ENCODE assay signal across 8 cellular contexts in genomic region chr22:19480173-19480568, GRCh38. TPM values are rescaled to one million over a fixed set of nuclear protein-coding genes. Genes with fewer than 3 reads are reported as not detected.
A peak's percentile ranks its signal among the peaks of the same experiment; 100 is the strongest.
DNase-seq lines count a peak whose midpoint lies in the region; TF ChIP-seq lines count a peak whose summit lies in the region.

No MANE protein-coding gene starts in this region.

- intact Hi-C loops in colonic mucosa (cut with DNase I) = no loop called here

- peak overlapping the region; percentile 88 to 99 (median 93) for H3K4me3 Mint-ChIP-seq in CD8-positive, alpha-beta memory T cell
- peak overlapping the region; percentile 94 for H3K4me3 Mint-ChIP-seq in neural crest cell

- no peaks in the 10 kb centered on the region for H3K27me3 ChIP-seq in CD8-positive, alpha-beta memory T cell (ENCODE audit: insufficient read depth, low read length, poor library complexity, severe bottlenecking)
- H3K27me3 ChIP-seq in HUES64 (ENCODE audit: insufficient read depth, low read length) (no peaks in the 10 kb centered on the region), colonic mucosa (no peaks in the 10 kb centered on the region)

- peak overlapping the region; percentile 86 for H3K9ac ChIP-seq in HUES64 (ENCODE audit: low read depth, low read length)
- peak overlapping the region in 1 of 2 donors; percentile 41 for H3K9ac ChIP-seq in colonic mucosa (ENCODE audit: low read depth in 2 of 2, low read length in 2 of 2)

- peak overlapping the region; percentile 85 for H3K4me3 ChIP-seq in CD8-positive, alpha-beta memory T cell (ENCODE audit: low read length)
- H3K4me3 ChIP-seq in HUES64 (ENCODE audit: low read length) (peak overlapping the region; percentile 62), colonic mucosa (peak overlapping the region; percentile 81)

- DNase-seq in CD8-positive, alpha-beta memory T cell = no peak
- DNase-seq in colonic mucosa = no peak
- no peak for DNase-seq in neural crest cell (ENCODE audit: low read depth, low spot score)
- no peak for DNase-seq in SKM-1 (lab: John Stamatoyannopoulos, UW; ENCODE audit: unreplicated experiment)
- no peak for DNase-seq in T1000 (lab: John Stamatoyannopoulos, UW)
- no peak for DNase-seq in NCI-H146 treated with DMSO at 0.1 percent for 48 hours (lab: John Stamatoyannopoulos, UW; ENCODE audit: unreplicated experiment)
- no peak for DNase-seq in CD1c-positive myeloid dendritic cell (ENCODE audit: extremely low spot score)

- no peaks in the 10 kb centered on the region for H3K27me3 Mint-ChIP-seq in CD8-positive, alpha-beta memory T cell
- H3K27me3 Mint-ChIP-seq in neural crest cell (ENCODE audit: low read depth) = no peaks in the 10 kb centered on the region

- H3K27ac Mint-ChIP-seq in CD8-positive, alpha-beta memory T cell = peak overlapping the region in 5 of 8 donors; percentile 73 to 100 (median 99)
- H3K27ac Mint-ChIP-seq in neural crest cell (ENCODE audit: unreplicated experiment) = peak overlapping the region; percentile 100

- peaks cover 28 to 39% (median 37%) of the 10 kb centered on the region in 3 donors for H3K4me1 Mint-ChIP-seq in CD8-positive, alpha-beta memory T cell
- H3K4me1 Mint-ChIP-seq in neural crest cell = peaks cover 32% of the 10 kb centered on the region

- H3K9me3 Mint-ChIP-seq in CD8-positive, alpha-beta memory T cell = no peaks in the 10 kb centered on the region
- H3K9me3 Mint-ChIP-seq in neural crest cell = no peaks in the 10 kb centered on the region

- H3K27ac ChIP-seq in CD8-positive, alpha-beta memory T cell (ENCODE audit: low read depth, low read length) = peak overlapping the region; percentile 100
- H3K27ac ChIP-seq in HUES64 (ENCODE audit: low read depth, low read length) (peak overlapping the region; percentile 32; the same call in 1 of the 2 replicates), colonic mucosa (no peak overlapping the region)

- peaks cover 11% of the 10 kb centered on the region for H3K4me1 ChIP-seq in CD8-positive, alpha-beta memory T cell (ENCODE audit: insufficient read depth, low read length)
- H3K4me1 ChIP-seq in HUES64 (ENCODE audit: insufficient read depth, low read length) = peaks cover 16% of the 10 kb centered on the region; the same call in 1 of the 2 replicates
- H3K4me1 ChIP-seq in colonic mucosa = peaks cover 11% of the 10 kb centered on the region

- POLR2A ChIA-PET in CD8-positive, alpha-beta memory T cell (lab: Charles Lee) = interaction anchor here (0.9 to 1.3 kb wide), 7 partner anchors 33 to 540 kb away, joined by 3 to 11 read pairs (median 7); partner anchors contain the start of genes C22orf39, CLTCL1, DGCR2 and ESS2

- peaks cover 4% of the 10 kb centered on the region for H3K36me3 ChIP-seq in CD8-positive, alpha-beta memory T cell (ENCODE audit: insufficient read depth, low read length)
- H3K36me3 ChIP-seq in HUES64 (ENCODE audit: insufficient read depth, low read length) (peaks cover 44% of the 10 kb centered on the region), colonic mucosa (no peaks in the 10 kb centered on the region)

- TF ChIP-seq CTCF in colonic mucosa (IDR thresholded peaks at IDR 0.05) (no peak), neural crest cell (conservative IDR thresholded peaks at IDR 0.05) (no peak)

- CTCF ChIA-PET in CD8-positive, alpha-beta memory T cell (lab: Charles Lee) = interaction anchor here (1.0 to 1.8 kb wide), 2 partner anchors 9 to 336 kb away, joined by 3 to 7 read pairs; partner anchors contain the start of gene ESS2

- H3K36me3 Mint-ChIP-seq in CD8-positive, alpha-beta memory T cell = peaks cover 0 to 16% (median 2%) of the 10 kb centered on the region in 3 donors
- H3K36me3 Mint-ChIP-seq in neural crest cell (ENCODE audit: low read depth) = peaks cover 2% of the 10 kb centered on the region

- no peaks in the 10 kb centered on the region for H3K9me3 ChIP-seq in CD8-positive, alpha-beta memory T cell (ENCODE audit: low read length)
- H3K9me3 ChIP-seq in HUES64 (ENCODE audit: insufficient read depth, low read depth, low read length) (no peaks in the 10 kb centered on the region), colonic mucosa (no peaks in the 10 kb centered on the region)

- under 1% methylated on average over 15 of the region's 15 CpGs for WGBS in HUES64

RNA-seq across cellular contexts. Expression of gene CDC45, which starts 0.5 kb away (rescaled TPM):
- 100 to 1,000 TPM in 1 of 2 experiments, 10 to 100 TPM in 1; 99.0 to 101 TPM for total RNA-seq in CD8-positive, alpha-beta memory T cell
- 0.17 TPM for polyA plus RNA-seq in CD8-positive, alpha-beta memory T cell
- polyA plus RNA-seq in HUES64 (2013, experiment 1 of 2) = 30.0 TPM
- 28.1 TPM for polyA plus RNA-seq in HUES64 (2013, experiment 2 of 2)
- total RNA-seq in colonic mucosa = 10 to 100 TPM in 1 of 2 donors, 1 to 10 TPM in 1; 5.1 to 35.9 TPM
- total RNA-seq in neural crest cell = 47.1 and 49.8 TPM in 2 replicates

RNA-seq across cellular contexts. Expression of gene UFD1, which starts 1.2 kb away (rescaled TPM):
- 10 to 100 TPM; 87.3 to 88.8 TPM for total RNA-seq in CD8-positive, alpha-beta memory T cell
- 82.7 TPM for polyA plus RNA-seq in CD8-positive, alpha-beta memory T cell
- polyA plus RNA-seq in HUES64 (2013, experiment 1 of 2) = 75.8 TPM
- polyA plus RNA-seq in HUES64 (2013, experiment 2 of 2) = 60.2 TPM
- total RNA-seq in colonic mucosa = 10 to 100 TPM; 45.7 to 73.6 TPM
- total RNA-seq in neural crest cell = 69.4 and 71.5 TPM in 2 replicates

RNA-seq across cellular contexts. Expression of gene C22orf39, which starts 32.7 kb away (rescaled TPM):
- 10 to 100 TPM; 24.4 to 27.7 TPM for total RNA-seq in CD8-positive, alpha-beta memory T cell
- polyA plus RNA-seq in CD8-positive, alpha-beta memory T cell = 59.9 TPM
- polyA plus RNA-seq in HUES64 (2013, experiment 1 of 2) = 24.0 TPM
- 30.1 TPM for polyA plus RNA-seq in HUES64 (2013, experiment 2 of 2)
- total RNA-seq in colonic mucosa (10 to 100 TPM; 21.6 to 21.8 TPM), neural crest cell (38.0 and 38.4 TPM in 2 replicates)

RNA-seq across cellular contexts. Expression of gene CLDN5, which starts 44.0 kb away (rescaled TPM):
- total RNA-seq in CD8-positive, alpha-beta memory T cell = not detected
- not detected for polyA plus RNA-seq in CD8-positive, alpha-beta memory T cell
- 1.1 TPM for polyA plus RNA-seq in HUES64 (2013, experiment 1 of 2)
- 1.3 TPM for polyA plus RNA-seq in HUES64 (2013, experiment 2 of 2)
- total RNA-seq in colonic mucosa = 10 to 100 TPM; 10.4 to 31.0 TPM
- 1.0 and 1.3 TPM in 2 replicates for total RNA-seq in neural crest cell

RNA-seq across cellular contexts. Expression of gene MRPL40, which starts 47.8 kb away (rescaled TPM):
- 10 to 100 TPM; 47.7 to 48.6 TPM for total RNA-seq in CD8-positive, alpha-beta memory T cell
- polyA plus RNA-seq in CD8-positive, alpha-beta memory T cell = 62.4 TPM
- 21.1 TPM for polyA plus RNA-seq in HUES64 (2013, experiment 1 of 2)
- 24.9 TPM for polyA plus RNA-seq in HUES64 (2013, experiment 2 of 2)
- total RNA-seq in colonic mucosa (10 to 100 TPM; 16.1 to 24.7 TPM), neural crest cell (30.4 and 32.6 TPM in 2 replicates)
